Comparison of ENCODE assay signal across 1 cellular context in genomic region chr16:10751291-10751697, GRCh38.
TF ChIP-seq lines count a peak whose summit lies in the region.

No MANE protein-coding gene starts in this region.

TF ChIP-seq in SK-N-SH, 30 proteins besides CTCF, POLR2A, EP300 and RAD21 (continued from another document):
- TF ChIP-seq ZBTB33 (IDR thresholded peaks at IDR 0.05; ENCODE audit: borderline replicate concordance, low read depth) (no peak), MXI1 (IDR thresholded peaks at IDR 0.05; ENCODE audit: low read depth, low read length) (no peak), JUND (IDR thresholded peaks at IDR 0.05) (no peak), ELF1 (IDR thresholded peaks at IDR 0.05) (no peak), USF1 (IDR thresholded peaks at IDR 0.05; ENCODE audit: borderline replicate concordance, low read depth) (no peak), IRF3 (IDR thresholded peaks at IDR 0.05; ENCODE audit: low read depth, low read length) (no peak), SMC3 (IDR thresholded peaks at IDR 0.05; ENCODE audit: low read depth, low read length) (no peak)
